8 cellular contexts compared by ENCODE assay signal in the genomic region with DNA sequence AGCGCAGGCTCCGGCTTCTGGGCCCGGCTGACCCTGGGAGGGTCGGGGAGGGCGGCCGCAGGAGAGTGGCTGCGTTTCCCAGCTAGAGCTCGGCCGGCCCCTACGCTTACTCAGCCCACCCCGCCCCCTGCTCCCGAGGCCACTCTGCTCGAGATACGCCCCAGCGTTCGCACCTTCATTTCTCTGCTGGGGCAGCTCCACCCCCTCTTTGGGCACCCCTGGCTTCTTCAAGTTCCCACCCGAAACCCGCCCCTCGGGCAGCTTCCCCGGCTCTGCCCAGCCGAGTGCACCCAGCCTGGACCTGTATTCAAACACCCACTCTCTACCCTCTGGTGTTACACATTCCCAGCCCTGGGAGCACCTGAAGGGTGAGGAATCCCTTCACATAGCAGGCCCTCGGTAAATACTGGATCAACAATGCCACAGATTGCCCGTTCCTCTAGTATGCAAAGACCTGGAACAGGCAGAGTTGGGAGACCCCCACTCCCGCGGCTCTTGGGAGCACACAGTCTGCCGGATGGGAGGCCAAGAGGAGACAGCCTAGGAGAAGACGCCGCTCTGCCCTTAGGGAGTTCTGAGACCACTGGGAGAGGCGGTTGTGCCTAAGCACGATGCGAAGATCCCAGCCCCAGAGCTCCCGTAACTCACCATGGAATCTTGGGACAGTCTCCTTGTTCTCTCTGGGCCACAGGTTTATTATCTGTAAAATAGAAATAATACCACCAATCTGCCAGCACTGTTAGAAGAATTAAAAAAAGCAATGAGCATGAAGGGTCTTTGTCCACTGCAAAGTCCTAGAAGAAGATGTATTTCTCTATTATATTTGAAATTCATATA.
DNase-seq lines count a peak whose midpoint lies in the region; ATAC-seq and TF ChIP-seq lines count a peak whose summit lies in the region.

No MANE protein-coding gene starts in this region.

- H3K4me3 ChIP-seq in tibial artery = peak overlapping the region; percentile 73 to 77

- peak; percentile 79 for DNase-seq in ELF-1 (ENCODE audit: low read depth, low spot score)
- no peak for DNase-seq in central memory CD8-positive, alpha-beta T cell (ENCODE audit: low spot score in 2 of 2)
- no peak for DNase-seq in memory B cell (ENCODE audit: low spot score in 2 of 2)
- no peak for DNase-seq in tibial artery
- no peak for DNase-seq in NCI-H187 treated with DMSO at 0.1 percent for 48 hours (lab: John Stamatoyannopoulos, UW)
- DNase-seq in NCI-H446 (lab: John Stamatoyannopoulos, UW) = no peak

- peaks cover 4% of the 10 kb centered on the region for H3K36me3 Mint-ChIP-seq in central memory CD8-positive, alpha-beta T cell (ENCODE audit: insufficient read depth)
- no peaks in the 10 kb centered on the region for H3K36me3 Mint-ChIP-seq in memory B cell

- H3K4me1 ChIP-seq in tibial artery = peaks cover 0 to 30% (median 18%) of the 10 kb centered on the region in 4 donors

- peak; percentile 24 for ATAC-seq in HG03108 (IDR thresholded peaks at IDR 0.05; ENCODE audit: unreplicated experiment)
- ATAC-seq in central memory CD8-positive, alpha-beta T cell (replicated peaks; ENCODE audit: extremely low read depth, poor library complexity, severe bottlenecking) = peak; percentile 39
- peak; percentile 14 for ATAC-seq in memory B cell (ENCODE audit: low read depth)
- no peak for ATAC-seq in GM18861 (IDR thresholded peaks at IDR 0.05; ENCODE audit: unreplicated experiment)

- no peaks in the 10 kb centered on the region for H3K27me3 Mint-ChIP-seq in central memory CD8-positive, alpha-beta T cell
- no peaks in the 10 kb centered on the region for H3K27me3 Mint-ChIP-seq in memory B cell

- no peaks in the 10 kb centered on the region for H3K36me3 ChIP-seq in tibial artery

- TF ChIP-seq CTCF in tibial artery (IDR thresholded peaks at IDR 0.05) = no peak

- H3K27me3 ChIP-seq in tibial artery = no peaks in the 10 kb centered on the region

- H3K4me1 Mint-ChIP-seq in central memory CD8-positive, alpha-beta T cell = peaks cover 14% of the 10 kb centered on the region
- peaks cover 21% of the 10 kb centered on the region for H3K4me1 Mint-ChIP-seq in memory B cell

- intact Hi-C loops in tibial artery (cut with DNase I; ENCODE audit: low total_unique reads) = no loop called here

- no peaks in the 10 kb centered on the region for H3K9me3 Mint-ChIP-seq in central memory CD8-positive, alpha-beta T cell
- no peaks in the 10 kb centered on the region for H3K9me3 Mint-ChIP-seq in memory B cell

- H3K27ac Mint-ChIP-seq in central memory CD8-positive, alpha-beta T cell (ENCODE audit: low read depth) = peak overlapping the region; percentile 30
- H3K27ac Mint-ChIP-seq in memory B cell = peak overlapping the region; percentile 65

- peak overlapping the region; percentile 73 for H3K4me3 Mint-ChIP-seq in central memory CD8-positive, alpha-beta T cell
- H3K4me3 Mint-ChIP-seq in memory B cell = peak overlapping the region; percentile 84

- H3K9me3 ChIP-seq in tibial artery = no peaks in the 10 kb centered on the region

- H3K27ac ChIP-seq in tibial artery = peak overlapping the region; percentile 76 to 88
